8 cellular contexts compared by ENCODE assay signal in the genomic region with DNA sequence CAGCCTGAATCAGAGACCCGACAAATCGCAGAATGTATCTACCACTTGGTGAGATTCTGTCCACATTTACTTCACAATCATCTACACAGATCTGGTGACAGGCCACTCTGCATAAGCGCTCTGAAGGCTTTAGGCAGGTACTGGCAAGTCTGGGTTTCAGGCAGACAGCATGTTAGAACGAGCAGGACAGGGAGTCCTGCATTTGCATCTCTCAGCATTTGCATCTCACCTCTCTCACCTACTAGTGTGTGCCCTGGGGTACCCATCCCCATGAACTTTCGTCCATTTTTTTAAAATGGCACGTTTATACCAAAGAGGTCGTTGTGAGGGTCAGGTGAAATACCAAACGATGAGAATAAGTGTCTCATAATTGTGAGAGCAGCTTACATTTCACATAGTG.
DNase-seq lines count a peak whose midpoint lies in the region; ATAC-seq, FAIRE-seq and TF ChIP-seq lines count a peak whose summit lies in the region.
"Not testable (repeated sequence)": the region's sequence is repeated elsewhere in the genome, so short reads cannot be mapped to it uniquely, and the experiment has no call there.

No MANE protein-coding gene starts in this region.

- FAIRE-seq in A549 (lab: Jason Lieb, UNC): not testable (repeated sequence)

- intact Hi-C loops in activated CD4-positive, alpha-beta T cell treated with anti-CD3 and anti-CD28 coated beads for 36 hours (cut with DNase I, micrococcal nuclease): not testable (repeated sequence)

- CTCF ChIA-PET in A549 (lab: Yijun Ruan, JAX); activated CD4-positive, alpha-beta T cell treated with anti-CD3 and anti-CD28 coated beads for 36 hours (lab: Charles Lee): not testable (repeated sequence)

- not testable (repeated sequence) for TF ChIP-seq CTCF in A549 (IDR thresholded peaks at IDR 0.05); coronary artery (IDR thresholded peaks at IDR 0.05); progenitor cell of endocrine pancreas (IDR thresholded peaks at IDR 0.05; ENCODE audit: unreplicated experiment)

- not testable (repeated sequence) for TF ChIP-seq EP300 in A549 (IDR thresholded peaks at IDR 0.05)

- H3K4me2 ChIP-seq in A549: peak overlapping the region; percentile 76

- not testable (repeated sequence) for H3K27ac Mint-ChIP-seq in activated CD4-positive, alpha-beta T cell treated with anti-CD3 and anti-CD28 coated beads for 36 hours; immature natural killer cell; progenitor cell of endocrine pancreas

- not testable (repeated sequence) for DNase-seq in A549 (ENCODE audit: low read depth in 1 of 2, low spot score in 1 of 2); Jurkat, Clone E6-1 (ENCODE audit: low read depth, low spot score); activated CD4-positive, alpha-beta T cell treated with anti-CD3 and anti-CD28 coated beads for 36 hours; coronary artery (ENCODE audit: low spot score); immature natural killer cell; progenitor cell of endocrine pancreas (ENCODE audit: low spot score, unreplicated experiment)

- not testable (repeated sequence) for H3K9me3 ChIP-seq in A549

- H3K4me3 ChIP-seq in A549 (peak overlapping the region; percentile 58), coronary artery (peak overlapping the region; percentile 73)
- H3K4me3 ChIP-seq in Jurkat, Clone E6-1 (ENCODE audit: low read length): peak overlapping the region; percentile 46

- H3K36me3 Mint-ChIP-seq in activated CD4-positive, alpha-beta T cell treated with anti-CD3 and anti-CD28 coated beads for 36 hours (ENCODE audit: low read depth); immature natural killer cell; progenitor cell of endocrine pancreas (ENCODE audit: insufficient read depth): not testable (repeated sequence)

- not testable (repeated sequence) for H3K9me3 Mint-ChIP-seq in activated CD4-positive, alpha-beta T cell treated with anti-CD3 and anti-CD28 coated beads for 36 hours (ENCODE audit: low read depth); immature natural killer cell; progenitor cell of endocrine pancreas (ENCODE audit: low read depth)

- not testable (repeated sequence) for H3K4me1 ChIP-seq in A549

- WGBS in A549 (ENCODE audit: missing lambda C conversion rate): 4% methylated on average over 5 of the region's 8 CpGs

- peak overlapping the region; percentile 82 for H3K4me3 Mint-ChIP-seq in activated CD4-positive, alpha-beta T cell treated with anti-CD3 and anti-CD28 coated beads for 36 hours
- H3K4me3 Mint-ChIP-seq in immature natural killer cell (peak overlapping the region in 4 of 5 donors; percentile 87 to 98 (median 94)), progenitor cell of endocrine pancreas (ENCODE audit: low read depth) (peak overlapping the region; percentile 86)

- TF ChIP-seq RAD21 in A549 (conservative IDR thresholded peaks at IDR 0.05 in 1 of 2, IDR thresholded peaks at IDR 0.05 in 1 of 2): not testable (repeated sequence)

- H3K27ac ChIP-seq in A549 (peak overlapping the region; percentile 78 to 83), coronary artery (peak overlapping the region in 1 of 2 donors; percentile 71)

- ATAC-seq in A549: peak; percentile 22 to 43; a peak in 4 of 6 replicates
- peak; percentile 33 for ATAC-seq in GM18868 (IDR thresholded peaks at IDR 0.05; ENCODE audit: unreplicated experiment)
- peak; percentile 41 for ATAC-seq in HG02642 (IDR thresholded peaks at IDR 0.05; ENCODE audit: poor library complexity, unreplicated experiment)
- peak; percentile 13 for ATAC-seq in activated CD4-positive, alpha-beta T cell treated with anti-CD3 and anti-CD28 coated beads for 36 hours

- not testable (repeated sequence) for H3K4me1 Mint-ChIP-seq in activated CD4-positive, alpha-beta T cell treated with anti-CD3 and anti-CD28 coated beads for 36 hours; immature natural killer cell; progenitor cell of endocrine pancreas (ENCODE audit: low read depth)

- not testable (repeated sequence) for H3K27me3 Mint-ChIP-seq in activated CD4-positive, alpha-beta T cell treated with anti-CD3 and anti-CD28 coated beads for 36 hours; immature natural killer cell (ENCODE audit: low read depth in 3 of 3); progenitor cell of endocrine pancreas

- not testable (repeated sequence) for TF ChIP-seq POLR2A in A549 (IDR thresholded peaks at IDR 0.05; ENCODE audit: low read length)

- POLR2A ChIA-PET in A549 (lab: Yijun Ruan, JAX); activated CD4-positive, alpha-beta T cell treated with anti-CD3 and anti-CD28 coated beads for 36 hours (lab: Charles Lee): not testable (repeated sequence)
